Comparison of ENCODE assay signal across 1 cellular context in the genomic region with DNA sequence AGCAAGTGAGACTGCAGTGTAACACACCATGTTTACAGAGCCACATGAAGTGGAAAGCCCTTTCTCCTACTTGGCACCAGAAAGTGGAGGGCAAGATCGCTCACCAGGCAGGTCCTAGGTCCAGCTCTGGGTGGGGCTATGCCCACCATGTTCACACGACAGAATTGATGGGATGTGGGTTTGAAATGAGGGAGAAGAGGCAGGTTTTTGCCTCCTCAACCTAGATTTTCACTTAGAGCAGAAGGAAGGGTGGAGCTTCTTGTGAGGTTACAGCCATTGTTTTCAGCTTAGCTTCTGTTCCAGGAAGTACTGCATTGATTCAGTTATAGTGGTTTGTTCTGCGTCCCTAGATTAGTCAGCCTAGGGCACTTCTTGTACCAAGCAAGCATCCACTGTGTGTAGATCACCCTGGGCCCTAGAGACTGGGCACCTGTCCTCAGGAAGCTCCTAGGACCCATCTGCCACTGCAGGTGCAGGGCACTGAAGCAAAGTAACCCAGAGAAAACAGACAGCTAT.
TF ChIP-seq lines count a peak whose summit lies in the region.

No MANE protein-coding gene starts in this region.

TF ChIP-seq in SK-N-SH treated with all-trans-retinoic acid at 6 μM for 48 hours, 23 proteins besides CTCF, POLR2A, EP300 and RAD21 (continued from another document):
- TF ChIP-seq SNAI2 (CRISPR knock-in tag; IDR thresholded peaks at IDR 0.05), result no peak
